19 cellular contexts compared by ENCODE assay signal in the genomic region with DNA sequence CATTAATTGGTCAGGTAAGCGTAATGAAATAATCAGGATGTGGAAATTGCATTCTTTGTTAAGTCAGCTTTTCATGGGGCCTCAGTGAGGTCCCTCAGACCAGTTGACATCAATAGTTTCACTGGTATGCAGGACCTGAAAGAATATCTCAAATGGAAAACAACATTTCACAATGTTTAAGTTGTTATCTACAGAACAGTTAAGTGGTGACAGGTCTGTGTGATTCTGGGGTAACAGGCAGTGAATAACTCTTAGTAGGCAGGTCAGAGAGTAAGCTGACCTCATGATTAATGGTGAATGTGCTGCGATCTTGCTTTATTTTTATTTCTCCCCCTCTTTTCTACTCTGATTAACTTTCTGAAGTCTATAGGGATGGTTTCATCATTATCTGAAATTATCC. TPM values are rescaled to one million over a fixed set of nuclear protein-coding genes. Genes with fewer than 3 reads are reported as not detected.
"Had no signal": no experiment of that assay in that cellular context is flagged by ENCODE, and none has a peak within 500 bp of the region (broad histone marks: within the 10 kb centered on the region; RNA-seq: fewer than 3 reads in every experiment).

No MANE protein-coding gene starts in this region.

- H3K36me3 ChIP-seq: ascending aorta, lower lobe of right lung, neutrophil, sigmoid colon, spleen, thyroid gland had no signal

- H3K4me3 ChIP-seq: ascending aorta, dorsolateral prefrontal cortex, lower lobe of right lung, sigmoid colon, spleen, thyroid gland had no signal

- H3K9me3 Mint-ChIP-seq: activated CD4-positive, alpha-beta T cell treated with anti-CD3 and anti-CD28 coated beads, Interleukin-2, amount 10 ng/mL, durations not matched to agents 7 days and 5 days; activated naive CD4-positive, alpha-beta T cell treated with anti-CD3 and anti-CD28 coated beads, Interleukin-2, amount 10 ng/mL, durations not matched to agents 7 days and 5 days; activated naive CD8-positive, alpha-beta T cell treated with anti-CD3 and anti-CD28 coated beads, Interleukin-2, amount 50 U/mL, for 24 hours; activated T-helper 2 cell treated with anti-CD3 and anti-CD28 coated beads, Interferon-gamma antibody, Interleukin-2, Interleukin-4, amounts not matched to agents 10 μg/mL and 5 μg/mL and 100 μg/mL, durations not matched to agents 14 hours and 24 hours and 36 hours; stimulated activated naive B cell treated with anti-CD40 and anti-IgM and Interleukin-4, amounts not matched to agents 10 μg/mL and 1 μg/mL and 100 μg/mL, for 72 hours had no signal

- H3K36me3 Mint-ChIP-seq: activated naive CD4-positive, alpha-beta T cell treated with anti-CD3 and anti-CD28 coated beads, Interleukin-2, amount 10 ng/mL, durations not matched to agents 7 days and 5 days; natural killer cell treated with Interleukin-12 subunit alpha and Interleukin-12 subunit beta and Interleukin-15 and Interleukin-18, amount 100 ng/mL, for 72 hours; stimulated activated naive B cell treated with anti-CD40 and anti-IgM and Interleukin-4, amounts not matched to agents 10 μg/mL and 1 μg/mL and 100 μg/mL, for 72 hours had no signal

- DNase-seq: activated CD4-positive, alpha-beta T cell treated with anti-CD3 and anti-CD28 coated beads, Interleukin-2, amount 10 ng/mL, durations not matched to agents 7 days and 5 days; activated CD8-positive, alpha-beta T cell treated with anti-CD3 and anti-CD28 coated beads, Interleukin-2, amount 10 ng/mL, durations not matched to agents 7 days and 5 days; activated naive CD4-positive, alpha-beta T cell treated with anti-CD3 and anti-CD28 coated beads, Interleukin-2, amount 10 ng/mL, durations not matched to agents 7 days and 5 days; activated naive CD8-positive, alpha-beta T cell treated with anti-CD3 and anti-CD28 coated beads, Interleukin-2, amount 50 U/mL, for 24 hours; activated T-cell treated with anti-CD3 and anti-CD28 coated beads, Interleukin-2, amount 50 U/mL, for 24 hours; dorsolateral prefrontal cortex; foreskin keratinocyte; hippocampal formation; lower lobe of right lung; sigmoid colon; spleen; stimulated activated naive B cell treated with anti-CD40 and anti-IgM and Interleukin-4, amounts not matched to agents 10 μg/mL and 1 μg/mL and 100 μg/mL, for 72 hours; thyroid gland had no signal

- H3K27me3 ChIP-seq: ascending aorta, dorsolateral prefrontal cortex, foreskin keratinocyte, neutrophil, sigmoid colon, spleen, thyroid gland had no signal

- H3K27ac ChIP-seq: ascending aorta, dorsolateral prefrontal cortex, foreskin keratinocyte, lower lobe of right lung, neutrophil, sigmoid colon, spleen, thyroid gland had no signal

- H3K4me1 ChIP-seq: ascending aorta, sigmoid colon, thyroid gland had no signal

- H3K4me1 Mint-ChIP-seq: activated CD4-positive, alpha-beta T cell treated with anti-CD3 and anti-CD28 coated beads, Interleukin-2, amount 10 ng/mL, durations not matched to agents 7 days and 5 days; activated naive CD4-positive, alpha-beta T cell treated with anti-CD3 and anti-CD28 coated beads, Interleukin-2, amount 10 ng/mL, durations not matched to agents 7 days and 5 days; activated naive CD8-positive, alpha-beta T cell treated with anti-CD3 and anti-CD28 coated beads, Interleukin-2, amount 50 U/mL, for 24 hours had no signal

- H3K27ac Mint-ChIP-seq: activated CD4-positive, alpha-beta T cell treated with anti-CD3 and anti-CD28 coated beads, Interleukin-2, amount 10 ng/mL, durations not matched to agents 7 days and 5 days; activated CD8-positive, alpha-beta T cell treated with anti-CD3 and anti-CD28 coated beads, Interleukin-2, amount 10 ng/mL, durations not matched to agents 7 days and 5 days; activated naive CD4-positive, alpha-beta T cell treated with anti-CD3 and anti-CD28 coated beads, Interleukin-2, amount 10 ng/mL, durations not matched to agents 7 days and 5 days; activated naive CD8-positive, alpha-beta T cell treated with anti-CD3 and anti-CD28 coated beads, Interleukin-2, amount 50 U/mL, for 24 hours; activated T-cell treated with anti-CD3 and anti-CD28 coated beads, Interleukin-2, amount 50 U/mL, for 24 hours; activated T-helper 2 cell treated with anti-CD3 and anti-CD28 coated beads, Interferon-gamma antibody, Interleukin-2, Interleukin-4, amounts not matched to agents 10 μg/mL and 5 μg/mL and 100 μg/mL, durations not matched to agents 14 hours and 24 hours and 36 hours; natural killer cell treated with Interleukin-12 subunit alpha and Interleukin-12 subunit beta and Interleukin-15 and Interleukin-18, amount 100 ng/mL, for 72 hours; stimulated activated naive B cell treated with anti-CD40 and anti-IgM and Interleukin-4, amounts not matched to agents 10 μg/mL and 1 μg/mL and 100 μg/mL, for 72 hours had no signal

- H3K9me3 ChIP-seq: ascending aorta, lower lobe of right lung, neutrophil, sigmoid colon, spleen, thyroid gland had no signal

- ATAC-seq: activated CD4-positive, CD25-positive, alpha-beta regulatory T cell treated with anti-CD3 and anti-CD28 coated beads, Interleukin-2, amount 50 U/mL, for 24 hours; activated CD8-positive, alpha-beta T cell treated with anti-CD3 and anti-CD28 coated beads, Interleukin-2, amount 10 ng/mL, durations not matched to agents 7 days and 5 days; activated naive CD8-positive, alpha-beta T cell treated with anti-CD3 and anti-CD28 coated beads, Interleukin-2, amount 50 U/mL, for 24 hours; foreskin keratinocyte; lower lobe of right lung; natural killer cell treated with Interleukin-12 subunit alpha and Interleukin-12 subunit beta and Interleukin-15 and Interleukin-18, amount 100 ng/mL, for 72 hours; stimulated activated naive B cell treated with anti-CD40 and anti-IgM and Interleukin-4, amounts not matched to agents 10 μg/mL and 1 μg/mL and 100 μg/mL, for 72 hours had no signal

- H3K4me3 Mint-ChIP-seq: activated CD4-positive, alpha-beta T cell treated with anti-CD3 and anti-CD28 coated beads, Interleukin-2, amount 10 ng/mL, durations not matched to agents 7 days and 5 days; activated CD8-positive, alpha-beta T cell treated with anti-CD3 and anti-CD28 coated beads, Interleukin-2, amount 10 ng/mL, durations not matched to agents 7 days and 5 days; activated naive CD4-positive, alpha-beta T cell treated with anti-CD3 and anti-CD28 coated beads, Interleukin-2, amount 10 ng/mL, durations not matched to agents 7 days and 5 days; activated naive CD8-positive, alpha-beta T cell treated with anti-CD3 and anti-CD28 coated beads, Interleukin-2, amount 50 U/mL, for 24 hours; activated T-cell treated with anti-CD3 and anti-CD28 coated beads, Interleukin-2, amount 50 U/mL, for 24 hours; natural killer cell treated with Interleukin-12 subunit alpha and Interleukin-12 subunit beta and Interleukin-15 and Interleukin-18, amount 100 ng/mL, for 72 hours; stimulated activated naive B cell treated with anti-CD40 and anti-IgM and Interleukin-4, amounts not matched to agents 10 μg/mL and 1 μg/mL and 100 μg/mL, for 72 hours had no signal

RNA-seq across cellular contexts. Expression of a gene that starts 28.9 kb away (rescaled TPM):
- total RNA-seq: activated CD4-positive, alpha-beta T cell treated with anti-CD3 and anti-CD28 coated beads, Interleukin-2, amount 10 ng/mL, durations not matched to agents 7 days and 5 days; activated CD8-positive, alpha-beta T cell treated with anti-CD3 and anti-CD28 coated beads, Interleukin-2, amount 10 ng/mL, durations not matched to agents 7 days and 5 days; activated T-helper 2 cell treated with anti-CD3 and anti-CD28 coated beads, Interferon-gamma antibody, Interleukin-2, Interleukin-4, amounts not matched to agents 10 μg/mL and 5 μg/mL and 100 μg/mL, durations not matched to agents 14 hours and 24 hours and 36 hours; natural killer cell treated with Interleukin-12 subunit alpha and Interleukin-12 subunit beta and Interleukin-15 and Interleukin-18, amount 100 ng/mL, for 72 hours; T-helper 1 cell treated with Interleukin-12 subunit alpha and Interleukin-12 subunit beta and Interleukin-4 antibody, amounts not matched to agents 30 ng/mL and 1 ng/mL, for 36 hours had no signal
